ENCODE assay signal across 8 cellular contexts in the genomic region with DNA sequence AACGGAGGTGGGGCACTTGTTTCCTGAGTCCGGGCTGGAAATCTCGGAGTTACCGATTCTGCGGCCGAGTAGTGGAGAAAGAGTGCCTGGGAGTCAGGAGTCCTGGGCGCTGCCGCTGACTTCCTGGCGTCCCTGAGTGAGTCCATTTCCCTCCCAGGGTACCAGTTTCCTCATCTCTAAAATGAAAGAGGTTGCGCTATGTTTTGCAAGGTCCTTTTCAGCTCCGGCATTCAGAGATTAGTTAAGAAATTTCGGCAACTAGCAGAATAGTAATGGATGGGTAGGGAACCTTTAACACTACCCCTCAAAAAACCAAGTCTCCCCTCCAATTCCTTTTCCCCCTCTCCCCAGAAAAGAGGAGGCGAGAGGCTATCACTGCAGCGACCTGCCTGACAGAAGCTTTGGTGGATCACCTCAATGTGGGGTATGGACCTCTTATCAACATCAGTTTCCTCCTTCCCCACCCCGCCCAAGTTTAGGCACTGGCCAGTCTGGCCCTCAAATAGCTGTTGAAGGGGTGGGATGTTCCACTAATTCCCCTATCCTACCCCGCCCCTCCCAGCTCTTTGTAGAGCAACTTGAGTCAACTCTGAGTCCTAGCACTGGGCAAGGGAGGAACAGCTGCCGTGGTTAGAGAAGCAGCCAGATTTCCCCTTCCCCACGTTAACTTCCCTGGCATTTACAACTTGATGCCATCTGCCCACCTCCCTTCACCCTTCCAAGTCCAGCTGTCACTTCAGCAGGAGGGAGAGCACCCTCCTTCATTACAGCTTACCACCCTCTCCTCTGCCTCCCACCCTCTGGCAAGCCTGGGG. TPM values are rescaled to one million over a fixed set of nuclear protein-coding genes. Genes with fewer than 3 reads are reported as not detected.
DNase-seq lines count a peak whose midpoint lies in the region; ATAC-seq and TF ChIP-seq lines count a peak whose summit lies in the region.

No MANE protein-coding gene starts in this region.

- H3K4me2 ChIP-seq in OCI-LY7 (ENCODE audit: low read length): peak overlapping the region; percentile 92

- no TSS peak for BruUV-seq in OCI-LY7 (replicated peaks; lab: Mats Ljungman, UMichigan)

- H3K36me3 Mint-ChIP-seq in endothelial cell (ENCODE audit: low read depth, unreplicated experiment) (peaks cover 9% of the 10 kb centered on the region), osteocyte (ENCODE audit: unreplicated experiment) (no peaks in the 10 kb centered on the region)

- no peaks in the 10 kb centered on the region for H3K9me3 ChIP-seq in cardiac muscle cell (ENCODE audit: low read depth)
- H3K9me3 ChIP-seq in OCI-LY7 (ENCODE audit: low read length): no peaks in the 10 kb centered on the region

- H3K9me3 Mint-ChIP-seq in endothelial cell (ENCODE audit: unreplicated experiment) (no peaks in the 10 kb centered on the region), osteocyte (ENCODE audit: unreplicated experiment) (no peaks in the 10 kb centered on the region)

- H3K4me3 ChIP-seq in cardiac muscle cell (peak overlapping the region; percentile 93), OCI-LY7 (ENCODE audit: low read depth, low read length, poor library complexity, severe bottlenecking) (peak overlapping the region; percentile 77)

- peak overlapping the region; percentile 66 for H2AFZ ChIP-seq in OCI-LY7 (ENCODE audit: low read length)

- no peaks in the 10 kb centered on the region for H3K9me2 ChIP-seq in OCI-LY7 (ENCODE audit: insufficient read depth, low read length)

- H3K36me3 ChIP-seq in cardiac muscle cell (no peaks in the 10 kb centered on the region), OCI-LY7 (ENCODE audit: insufficient read depth, low read length) (peaks cover 31% of the 10 kb centered on the region)

- H3K27me3 ChIP-seq in cardiac muscle cell: no peaks in the 10 kb centered on the region

- POLR2A ChIA-PET in OCI-LY7 (lab: Charles Lee): interaction anchor here (0.5 to 2.7 kb wide), 13 partner anchors 11 to 918 kb away, joined by 3 to 14 read pairs (median 3); partner anchors contain the start of genes CD63 and ORMDL2

- H3K79me2 ChIP-seq in OCI-LY7 (ENCODE audit: insufficient read depth, low read depth, low read length): peaks cover 16% of the 10 kb centered on the region; the same call in 1 of the 2 replicates

- CTCF ChIA-PET in OCI-LY7 (lab: Charles Lee; ENCODE audit: unreplicated experiment): interaction anchor here (0.5 to 1.4 kb wide), 4 partner anchors 8 to 43 kb away, joined by 3 to 5 read pairs (median 4); no protein-coding TSS in a partner anchor

- TF ChIP-seq CTCF in cardiac muscle cell (IDR thresholded peaks at IDR 0.05; ENCODE audit: low read depth, low read length): no peak
- no peak for TF ChIP-seq CTCF in OCI-LY7 (conservative IDR thresholded peaks at IDR 0.05; ENCODE audit: low read length)
- no peak for TF ChIP-seq CTCF in endothelial cell (IDR thresholded peaks at IDR 0.05; ENCODE audit: unreplicated experiment)
- TF ChIP-seq CTCF in osteocyte (IDR thresholded peaks at IDR 0.05): no peak

- ATAC-seq in HG03039 (IDR thresholded peaks at IDR 0.05; ENCODE audit: unreplicated experiment) (no peak), GM18909 (IDR thresholded peaks at IDR 0.05; ENCODE audit: poor library complexity, unreplicated experiment) (no peak)

- H3K27ac Mint-ChIP-seq in endothelial cell (ENCODE audit: unreplicated experiment) (peak overlapping the region; percentile 84), osteocyte (ENCODE audit: unreplicated experiment) (peak overlapping the region; percentile 95)

- peaks cover 29% of the 10 kb centered on the region for H3K4me1 Mint-ChIP-seq in endothelial cell (ENCODE audit: unreplicated experiment)
- H3K4me1 Mint-ChIP-seq in osteocyte (ENCODE audit: unreplicated experiment): peaks cover 51% of the 10 kb centered on the region

- peaks cover 27% of the 10 kb centered on the region for H3K27me3 Mint-ChIP-seq in endothelial cell (ENCODE audit: unreplicated experiment)
- peaks cover 9% of the 10 kb centered on the region for H3K27me3 Mint-ChIP-seq in osteocyte (ENCODE audit: unreplicated experiment)

- intact Hi-C loops in cardiac septum (cut with DNase I): no loop called here
- intact Hi-C loops in OCI-LY7 (cut with micrococcal nuclease; ENCODE audit: unreplicated experiment): loop anchor here (1.0 to 5.0 kb wide), 2 partner anchors 13 to 44 kb away; partner anchors contain the start of gene CD63

- H3K4me3 Mint-ChIP-seq in endothelial cell (ENCODE audit: unreplicated experiment) (peak overlapping the region; percentile 94), osteocyte (ENCODE audit: unreplicated experiment) (peak overlapping the region; percentile 91)

- H4K20me1 ChIP-seq in OCI-LY7 (ENCODE audit: insufficient read depth, low read length): no peaks in the 10 kb centered on the region

- peak overlapping the region; percentile 91 for H3K27ac ChIP-seq in cardiac muscle cell
- peak overlapping the region; percentile 81 for H3K27ac ChIP-seq in OCI-LY7 (ENCODE audit: low read depth, low read length, poor library complexity, severe bottlenecking)

- peaks cover 14% of the 10 kb centered on the region for H3K4me1 ChIP-seq in cardiac muscle cell (ENCODE audit: low read depth)
- H3K4me1 ChIP-seq in OCI-LY7 (ENCODE audit: insufficient read depth, low read length, poor library complexity, severe bottlenecking): peaks cover 28% of the 10 kb centered on the region

- DNase-seq in cardiac muscle cell (ENCODE audit: low read depth in 1 of 2, low spot score in 1 of 2): no peak
- DNase-seq in cardiac septum (ENCODE audit: low spot score): no peak
- no peak for DNase-seq in OCI-LY7 (ENCODE audit: low spot score)
- DNase-seq in endothelial cell (ENCODE audit: low spot score): no peak
- no peak for DNase-seq in osteocyte (ENCODE audit: extremely low spot score, unreplicated experiment)
- no peak for DNase-seq in superior temporal gyrus (ENCODE audit: extremely low spot score)

RNA-seq across cellular contexts. Expression of gene BLOC1S1, which starts 0.9 kb away (rescaled TPM):
- total RNA-seq in cardiac muscle cell (133 and 194 TPM in 2 replicates), cardiac septum (97.7 TPM), OCI-LY7 (2022) (152 and 159 TPM in 2 replicates), endothelial cell (ENCODE audit: unreplicated experiment) (66.5 TPM), osteocyte (99.4 and 103 TPM in 2 replicates)
- 147 and 159 TPM in 2 replicates for polyA plus RNA-seq in cardiac muscle cell
- total RNA-seq in OCI-LY7 (2014; rRNA removed; shearing (Covaris generic)): 139 and 161 TPM in 2 replicates

RNA-seq across cellular contexts. Expression of gene RDH5, which starts 3.4 kb away (rescaled TPM):
- 10.1 and 11.2 TPM in 2 replicates for total RNA-seq in cardiac muscle cell
- 6.6 and 12.6 TPM in 2 replicates for polyA plus RNA-seq in cardiac muscle cell
- total RNA-seq in cardiac septum: 26.3 TPM
- total RNA-seq in OCI-LY7 (2014; rRNA removed; shearing (Covaris generic)): 6.2 and 8.9 TPM in 2 replicates
- 19.6 and 20.1 TPM in 2 replicates for total RNA-seq in OCI-LY7 (2022)
- 4.4 TPM for total RNA-seq in endothelial cell (ENCODE audit: unreplicated experiment)
- total RNA-seq in osteocyte: 4.1 and 5.9 TPM in 2 replicates

RNA-seq across cellular contexts. Expression of gene ITGA7, which starts 9.1 kb away (rescaled TPM):
- total RNA-seq in cardiac muscle cell: 93.9 and 101 TPM in 2 replicates
- polyA plus RNA-seq in cardiac muscle cell: 32.9 and 39.5 TPM in 2 replicates
- total RNA-seq in cardiac septum: 806 TPM
- 1.5 and 2.3 TPM in 2 replicates for total RNA-seq in OCI-LY7 (2014; rRNA removed; shearing (Covaris generic))
- 3.3 and 4.0 TPM in 2 replicates for total RNA-seq in OCI-LY7 (2022)
- total RNA-seq in endothelial cell (ENCODE audit: unreplicated experiment): 4.0 TPM
- 5.1 and 5.7 TPM in 2 replicates for total RNA-seq in osteocyte

RNA-seq across cellular contexts. Expression of gene CD63, which starts 12.0 kb away (rescaled TPM):
- total RNA-seq in cardiac muscle cell: 268 and 584 TPM in 2 replicates
- 694 and 1,103 TPM in 2 replicates for polyA plus RNA-seq in cardiac muscle cell
- 914 TPM for total RNA-seq in cardiac septum
- 102 and 143 TPM in 2 replicates for total RNA-seq in OCI-LY7 (2014; rRNA removed; shearing (Covaris generic))
- total RNA-seq in OCI-LY7 (2022): 112 and 130 TPM in 2 replicates
- total RNA-seq in endothelial cell (ENCODE audit: unreplicated experiment): 1,134 TPM
- total RNA-seq in osteocyte: 1,511 and 1,600 TPM in 2 replicates

RNA-seq across cellular contexts. Expression of gene GDF11, which starts 26.1 kb away (rescaled TPM):
- 53.1 and 54.2 TPM in 2 replicates for total RNA-seq in cardiac muscle cell
- polyA plus RNA-seq in cardiac muscle cell: 13.5 and 14.1 TPM in 2 replicates
- 18.0 TPM for total RNA-seq in cardiac septum
- 4.5 and 5.2 TPM in 2 replicates for total RNA-seq in OCI-LY7 (2014; rRNA removed; shearing (Covaris generic))
- total RNA-seq in OCI-LY7 (2022): 18.0 and 19.9 TPM in 2 replicates
- 9.3 TPM for total RNA-seq in endothelial cell (ENCODE audit: unreplicated experiment)
- total RNA-seq in osteocyte: 11.6 and 14.0 TPM in 2 replicates

Comparison
In these comparisons a context has a peak if more than half of its experiments do, and no peak if none do; other contexts are left out.
1. RNA of gene ITGA7, which starts 9.1 kb away (total RNA-seq): 806 TPM in cardiac septum (single experiment) and 93.9 to 101 TPM in cardiac muscle cell; 5.1 to 5.7 TPM in osteocyte, 1.5 to 4.0 TPM in OCI-LY7 and 4.0 TPM in endothelial cell (single experiment); every median in the first group is over 10 times any median in the second.